In the genomic region with DNA sequence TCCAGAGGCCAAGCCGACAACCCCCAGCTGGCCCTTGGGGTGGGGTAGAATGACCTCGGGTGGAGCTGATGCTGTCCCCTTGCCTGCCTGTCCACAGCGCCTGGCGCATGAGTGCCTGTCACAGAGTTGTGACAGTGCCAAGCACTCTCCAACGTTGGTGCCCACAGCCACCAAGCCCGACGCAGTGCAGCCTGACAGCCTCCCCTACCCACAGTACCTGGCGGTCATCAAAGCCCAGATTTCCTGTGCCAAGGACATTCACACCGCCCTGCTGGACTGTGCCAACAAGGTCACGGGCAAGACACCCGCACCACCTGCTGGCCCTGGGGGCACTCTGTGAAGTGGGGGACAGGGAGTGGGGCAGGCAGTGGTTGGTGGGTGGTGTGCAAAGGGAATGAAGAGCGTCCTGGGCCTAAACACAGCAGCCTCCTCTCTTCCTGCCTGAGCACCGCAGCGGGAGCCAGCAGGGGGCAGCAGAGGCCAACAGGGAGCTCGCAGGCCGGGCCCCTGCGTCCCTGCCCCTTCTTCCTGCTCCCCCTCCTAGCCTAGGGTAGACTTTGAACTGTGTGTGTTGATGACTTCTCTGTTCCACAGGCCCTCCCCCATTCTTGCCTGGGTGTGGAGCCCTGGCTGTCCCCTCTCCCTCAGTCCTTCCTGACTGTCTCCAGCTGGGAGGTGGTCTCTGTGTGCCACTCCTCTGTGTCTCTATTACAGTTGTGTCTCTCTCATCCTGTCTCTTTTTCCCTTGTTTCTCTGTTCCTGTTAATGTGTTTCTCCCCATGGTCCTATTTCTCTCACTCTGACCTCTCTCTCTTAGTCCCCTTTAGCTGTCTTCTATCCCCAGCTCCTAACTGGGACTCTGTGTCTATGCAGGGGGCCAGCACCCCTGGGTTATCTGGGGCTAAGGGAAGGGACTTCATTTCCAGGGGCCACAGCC, we compare ENCODE assay signal across 8 cellular contexts. TPM values are rescaled to one million over a fixed set of nuclear protein-coding genes. Genes with fewer than 3 reads are reported as not detected.
DNase-seq lines count a peak whose midpoint lies in the region; ATAC-seq and TF ChIP-seq lines count a peak whose summit lies in the region.

No MANE protein-coding gene starts in this region.

- peak overlapping the region; percentile 38 for H3K4me3 Mint-ChIP-seq in endothelial cell (ENCODE audit: unreplicated experiment)

- H3K9me3 Mint-ChIP-seq in endothelial cell (ENCODE audit: unreplicated experiment), result no peaks in the 10 kb centered on the region

- H3K4me1 ChIP-seq in OCI-LY3 (ENCODE audit: low read length) (peaks cover 50% of the 10 kb centered on the region), mucosa of descending colon (ENCODE audit: low read depth) (peaks cover 52% of the 10 kb centered on the region)

- H3K27ac ChIP-seq in OCI-LY3 (ENCODE audit: low read length), result peak overlapping the region; percentile 92

- H3K27me3 ChIP-seq in OCI-LY3 (ENCODE audit: low read depth, low read length), result no peaks in the 10 kb centered on the region

- peaks cover 13% of the 10 kb centered on the region for H3K36me3 Mint-ChIP-seq in endothelial cell (ENCODE audit: low read depth, unreplicated experiment)

- peaks cover 8% of the 10 kb centered on the region for H3K79me2 ChIP-seq in OCI-LY3 (ENCODE audit: low read length)

- peaks cover 20% of the 10 kb centered on the region for H3K4me1 Mint-ChIP-seq in endothelial cell (ENCODE audit: unreplicated experiment)

- H3K9ac ChIP-seq in OCI-LY3 (ENCODE audit: low read length), result peak overlapping the region; percentile 70

- peak; percentile 95 for TF ChIP-seq CTCF in OCI-LY3 (IDR thresholded peaks at IDR 0.05; ENCODE audit: low read depth, low read length)
- peak; percentile 76 for TF ChIP-seq CTCF in endothelial cell (IDR thresholded peaks at IDR 0.05; ENCODE audit: unreplicated experiment)
- peak; percentile 95 for TF ChIP-seq CTCF in mucosa of descending colon (IDR thresholded peaks at IDR 0.05)

- ATAC-seq in mucosa of descending colon, result peak; percentile 74

- H3K4me2 ChIP-seq in OCI-LY3 (ENCODE audit: low read length), result peak overlapping the region; percentile 69

- intact Hi-C loops in mucosa of descending colon (cut with DNase I, micrococcal nuclease), result no loop called here

- peak; percentile 18 to 43 for DNase-seq in NCI-H187 (lab: John Stamatoyannopoulos, UW)
- no peak for DNase-seq in NCI-H187 treated with DMSO at 0.1 percent for 48 hours (lab: John Stamatoyannopoulos, UW)
- peak in 73 of 76 experiments; percentile 45 to 94 (median 85) for DNase-seq in HUDEP-2 (lab: John Stamatoyannopoulos, UW; ENCODE audit: unreplicated experiment in 76 of 76)
- peak; percentile 97 for DNase-seq in activated CD8-positive, alpha-beta memory T cell treated with anti-CD3 and anti-CD28 coated beads, Interleukin-2, amount 50 U/mL, for 4 hours
- DNase-seq in endothelial cell (ENCODE audit: low spot score), result peak; percentile 94
- DNase-seq in mucosa of descending colon, result peak; percentile 95 to 98 (median 97)
- peak; percentile 82 to 91 for DNase-seq in stimulated activated CD8-positive, alpha-beta memory T cell treated with anti-CD3 and anti-CD28 coated beads, Interleukin-4, amount 100 ng/mL, for 4 hours (ENCODE audit: low read depth in 2 of 2, low spot score in 1 of 2)

- H3K9me3 ChIP-seq in OCI-LY3 (ENCODE audit: insufficient read depth, low read length), result no peaks in the 10 kb centered on the region; the same call in 1 of the 2 replicates
- no peaks in the 10 kb centered on the region for H3K9me3 ChIP-seq in mucosa of descending colon

- H2AFZ ChIP-seq in OCI-LY3 (ENCODE audit: low read depth, low read length), result no peak overlapping the region

- H4K20me1 ChIP-seq in OCI-LY3 (ENCODE audit: insufficient read depth, low read length), result no peaks in the 10 kb centered on the region

- H3K27me3 Mint-ChIP-seq in endothelial cell (ENCODE audit: unreplicated experiment), result peaks cover 21% of the 10 kb centered on the region

- H3K4me3 ChIP-seq in OCI-LY3 (ENCODE audit: low read length) (peak overlapping the region; percentile 31), mucosa of descending colon (peak overlapping the region; percentile 4)

- peaks cover 32% of the 10 kb centered on the region for H3K36me3 ChIP-seq in OCI-LY3 (replicated peaks; ENCODE audit: low read depth, low read length)
- H3K36me3 ChIP-seq in mucosa of descending colon (ENCODE audit: low read depth), result no peaks in the 10 kb centered on the region

- H3K27ac Mint-ChIP-seq in endothelial cell (ENCODE audit: unreplicated experiment), result peak overlapping the region; percentile 89

RNA-seq across cellular contexts. Expression of a gene that starts 6.5 kb away (rescaled TPM):
- total RNA-seq in endothelial cell (ENCODE audit: unreplicated experiment) (32.4 TPM), mucosa of descending colon (10 to 100 TPM; 28.4 to 31.2 (median 28.8) TPM)

RNA-seq across cellular contexts. Expression of a gene that starts 6.7 kb away (rescaled TPM):
- 31.7 TPM for total RNA-seq in endothelial cell (ENCODE audit: unreplicated experiment)
- total RNA-seq in mucosa of descending colon, result 10 to 100 TPM; 28.1 to 44.8 (median 32.3) TPM

RNA-seq across cellular contexts. Expression of a gene that starts 9.0 kb away (rescaled TPM):
- total RNA-seq in endothelial cell (ENCODE audit: unreplicated experiment) (10.2 TPM), mucosa of descending colon (100 to 1,000 TPM; 200 to 236 (median 235) TPM)

RNA-seq across cellular contexts. Expression of a gene that starts 14.8 kb away (rescaled TPM):
- total RNA-seq in endothelial cell (ENCODE audit: unreplicated experiment) (172 TPM), mucosa of descending colon (10 to 100 TPM in 2 of 3 donors, 1 to 10 TPM in 1; 6.5 to 26.7 (median 17.9) TPM)

RNA-seq across cellular contexts. Expression of a gene that starts 38.1 kb away (rescaled TPM):
- total RNA-seq in endothelial cell (ENCODE audit: unreplicated experiment), result 2,151 TPM
- total RNA-seq in mucosa of descending colon, result 1,000 to 10,000 TPM; 1,270 to 1,804 (median 1,507) TPM

Comparison
In these comparisons a context has a peak if more than half of its experiments do, and no peak if none do; other contexts are left out.
1. RNA of a gene that starts 9.0 kb away (total RNA-seq): 200 to 236 TPM in mucosa of descending colon; 10.2 TPM in endothelial cell (single experiment); every median in the first group is over 10 times any median in the second.
2. Peak in every context shown above with its lines, with median percentiles within 50 percentile points of each other: CTCF ChIP-seq.